9 cellular contexts compared by ENCODE assay signal in genomic region chr1:16980473-16981268, GRCh38. TPM values are rescaled to one million over a fixed set of nuclear protein-coding genes. Genes with fewer than 3 reads are reported as not detected.
DNase-seq lines count a peak whose midpoint lies in the region; ATAC-seq and TF ChIP-seq lines count a peak whose summit lies in the region.
"Had no signal": no experiment of that assay in that cellular context is flagged by ENCODE, and none has a peak within 500 bp of the region (broad histone marks: within the 10 kb centered on the region; RNA-seq: fewer than 3 reads in every experiment).

Gene MFAP2 (minus strand): TSS chr1:16980620. CDS start chr1:16978273, 2,347 bp downstream.

- H3K4me3 ChIP-seq in astrocyte of the spinal cord (ENCODE audit: low read depth, low read length) = peak within 1 kb of the TSS; percentile 79
- peak within 1 kb of the TSS; percentile 76 for H3K4me3 ChIP-seq in kidney epithelial cell (ENCODE audit: low read depth, low read length)
- peak within 1 kb of the TSS; percentile 82 for H3K4me3 ChIP-seq in thoracic aorta

- no peak for ATAC-seq in thoracic aorta (ENCODE audit: insufficient number of reproducible peaks, low FRiP score, low read depth)

- peak; percentile 60 for DNase-seq in activated CD8-positive, alpha-beta memory T cell treated with anti-CD3 and anti-CD28 coated beads for 24 hours
- DNase-seq in activated CD8-positive, alpha-beta memory T cell treated with anti-CD3 and anti-CD28 coated beads, Interleukin-2, amount 50 U/mL, for 48 hours = no peak
- peak; percentile 37 for DNase-seq in astrocyte of the spinal cord (ENCODE audit: low read depth, low spot score)
- no peak for DNase-seq in kidney epithelial cell (ENCODE audit: low read depth)
- no peak for DNase-seq in thoracic aorta (ENCODE audit: low spot score)
- DNase-seq in NCI-H1694 treated with DMSO at 0.1 percent for 48 hours (lab: John Stamatoyannopoulos, UW) = no peak
- DNase-seq in effector CD4-positive, alpha-beta T cell = no peak
- DNase-seq in SW480 (ENCODE audit: low spot score) = no peak

- no peaks in the 10 kb centered on the region for H3K27me3 ChIP-seq in kidney epithelial cell (ENCODE audit: control insufficient read depth, insufficient read depth, low read length)
- no peaks in the 10 kb centered on the region for H3K27me3 ChIP-seq in thoracic aorta (replicated peaks; ENCODE audit: insufficient read depth)

- peak within 1 kb of the TSS; percentile 94 to 95 for H3K27ac ChIP-seq in thoracic aorta

- H3K4me1 ChIP-seq in thoracic aorta (ENCODE audit: control insufficient read depth in 1 of 2, low read depth in 2 of 2) = peaks cover 4 to 50% of the 10 kb centered on the region in 2 donors

- no peaks in the 10 kb centered on the region for H3K9me3 ChIP-seq in thoracic aorta

- no peaks in the 10 kb centered on the region for H3K36me3 ChIP-seq in kidney epithelial cell (ENCODE audit: control insufficient read depth, insufficient read depth, low read length)
- no peaks in the 10 kb centered on the region for H3K36me3 ChIP-seq in thoracic aorta

- in situ Hi-C loops in astrocyte of the spinal cord (cut with HindIII; ENCODE audit: low sequenced_read_pairs) = no loop called here

- no peak for TF ChIP-seq CTCF in astrocyte of the spinal cord (IDR thresholded peaks at IDR 0.05; ENCODE audit: low read depth, low read length)
- no peak for TF ChIP-seq CTCF in kidney epithelial cell (IDR thresholded peaks at IDR 0.05; ENCODE audit: insufficient read depth, low read length, poor library complexity, severe bottlenecking)
- TF ChIP-seq CTCF in thoracic aorta (IDR thresholded peaks at IDR 0.05) = no peak

RNA-seq across cellular contexts. Expression of gene MFAP2, which starts in this region (rescaled TPM):
- total RNA-seq in kidney epithelial cell (58.2 and 64.0 TPM in 2 replicates), thoracic aorta (10 to 100 TPM; 24.0 to 62.2 TPM)
- total RNA-seq: activated CD8-positive, alpha-beta memory T cell treated with anti-CD3 and anti-CD28 coated beads for 36 hours had no signal

Comparison
In these comparisons a context has a peak if more than half of its experiments do, and no peak if none do; other contexts are left out.
1. DNase-seq: peak in activated CD8-positive, alpha-beta memory T cell treated with anti-CD3 and anti-CD28 coated beads for 24 hours (single experiment) and astrocyte of the spinal cord (single experiment); none in activated CD8-positive, alpha-beta memory T cell treated with anti-CD3 and anti-CD28 coated beads, Interleukin-2, amount 50 U/mL, for 48 hours (single experiment), kidney epithelial cell (single experiment), thoracic aorta (single experiment), NCI-H1694 treated with DMSO at 0.1 percent for 48 hours (single experiment), effector CD4-positive, alpha-beta T cell (single experiment) and SW480 (single experiment).
2. Peak in every context shown above with its lines, with median percentiles within 50 percentile points of each other: H3K4me3 ChIP-seq.